In genomic region chr2:64582774-64583340, GRCh38 we compare ENCODE assay signal across 12 cellular contexts. TPM values are rescaled to one million over a fixed set of nuclear protein-coding genes. Genes with fewer than 3 reads are reported as not detected.
DNase-seq lines count a peak whose midpoint lies in the region; ATAC-seq and TF ChIP-seq lines count a peak whose summit lies in the region.
"Had no signal": no experiment of that assay in that cellular context is flagged by ENCODE, and none has a peak within 500 bp of the region (broad histone marks: within the 10 kb centered on the region; RNA-seq: fewer than 3 reads in every experiment).

No MANE protein-coding gene starts in this region.

- H3K36me3 ChIP-seq in OCI-LY3 (replicated peaks; ENCODE audit: low read depth, low read length), result peaks cover 30% of the 10 kb centered on the region

- H4K20me1 ChIP-seq in OCI-LY3 (ENCODE audit: insufficient read depth, low read length), result peaks cover 11% of the 10 kb centered on the region; the same call in 1 of the 2 replicates

- peak overlapping the region; percentile 86 for H3K27ac ChIP-seq in OCI-LY3 (ENCODE audit: low read length)

- in situ Hi-C loops in ACHN (cut with HindIII; ENCODE audit: low pct_ligation_motif_present, low pct_unique_long_range_greater_than_20kb, low sequenced_read_pairs), result no loop called here

- peaks cover 40% of the 10 kb centered on the region for H3K4me1 ChIP-seq in OCI-LY3 (ENCODE audit: low read length)

- H3K27me3 ChIP-seq in OCI-LY3 (ENCODE audit: low read depth, low read length), result no peaks in the 10 kb centered on the region

- ATAC-seq in GM18868 (IDR thresholded peaks at IDR 0.05; ENCODE audit: unreplicated experiment), result peak; percentile 90
- peak; percentile 84 for ATAC-seq in GM21529 (IDR thresholded peaks at IDR 0.05; ENCODE audit: unreplicated experiment)
- ATAC-seq in HG03103 (IDR thresholded peaks at IDR 0.05; ENCODE audit: low read depth, unreplicated experiment), result peak; percentile 88
- no peak for ATAC-seq in left lobe of liver

- peak overlapping the region; percentile 54 for H3K4me3 ChIP-seq in OCI-LY3 (ENCODE audit: low read length)

- H3K4me2 ChIP-seq in OCI-LY3 (ENCODE audit: low read length), result peak overlapping the region; percentile 73

- H3K9me3 ChIP-seq in OCI-LY3 (ENCODE audit: insufficient read depth, low read length), result no peaks in the 10 kb centered on the region

- no peak for TF ChIP-seq CTCF in OCI-LY3 (IDR thresholded peaks at IDR 0.05; ENCODE audit: low read depth, low read length)

- no peak for DNase-seq in hypothalamus (lab: John Stamatoyannopoulos, UW)
- DNase-seq in ACHN, result no peak
- no peak for DNase-seq in DMS114 treated with DMSO at 0.1 percent for 48 hours (lab: John Stamatoyannopoulos, UW; ENCODE audit: unreplicated experiment)
- no peak for DNase-seq in left lobe of liver (ENCODE audit: low spot score)
- DNase-seq: activated naive CD4-positive, alpha-beta T cell treated with anti-CD3 and anti-CD28 coated beads for 36 hours; Calu3; H7; mammary epithelial cell had no signal

- no peak overlapping the region for H2AFZ ChIP-seq in OCI-LY3 (ENCODE audit: low read depth, low read length)

- H3K9ac ChIP-seq in OCI-LY3 (ENCODE audit: low read length), result 0 out of 2 replicates have a peak overlapping the region, but pooled peaks have one; percentile 38

- H3K79me2 ChIP-seq in OCI-LY3 (ENCODE audit: low read length), result 0 out of 2 replicates have a peak, but pooled peaks cover 4% of the 10 kb centered on the region

RNA-seq across cellular contexts. Expression of gene AFTPH, which starts 58.7 kb away (rescaled TPM):
- 15.2 TPM for total RNA-seq in left lobe of liver
